16 cellular contexts compared by ENCODE assay signal in the genomic region with DNA sequence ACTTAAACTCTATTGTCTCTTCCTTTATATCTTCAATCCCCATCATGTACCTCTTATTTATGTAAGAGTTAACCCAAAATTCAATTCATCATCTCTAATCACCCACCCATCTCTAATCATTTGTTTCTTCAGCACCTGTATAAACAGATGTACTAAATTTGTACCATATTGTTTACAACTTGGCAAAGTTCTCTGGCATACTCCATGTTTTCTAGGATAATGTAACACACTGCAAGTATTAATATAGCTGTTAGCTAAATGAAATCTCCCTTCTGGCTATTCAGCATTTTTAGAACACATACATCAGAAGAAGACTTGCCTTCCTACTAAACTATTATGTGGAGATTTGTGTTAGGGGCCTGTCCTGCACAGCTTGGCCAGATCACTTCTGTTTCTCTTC. TPM values are rescaled to one million over a fixed set of nuclear protein-coding genes. Genes with fewer than 3 reads are reported as not detected.
DNase-seq lines count a peak whose midpoint lies in the region; ATAC-seq and TF ChIP-seq lines count a peak whose summit lies in the region.
"Had no signal": no experiment of that assay in that cellular context is flagged by ENCODE, and none has a peak within 500 bp of the region (broad histone marks: within the 10 kb centered on the region; RNA-seq: fewer than 3 reads in every experiment).

No MANE protein-coding gene starts in this region.

- H3K36me3 ChIP-seq in SJSA1 (peaks cover 90% of the 10 kb centered on the region), MG63 (peaks cover 56% of the 10 kb centered on the region)
- H3K36me3 ChIP-seq: BLaER1 treated with 17β-estradiol and CSF1 and Interleukin-3, amounts not matched to agents 10 nM and 100 nM had no signal

- no peak for TF ChIP-seq CTCF in fibroblast of the aortic adventitia (IDR thresholded peaks at IDR 0.05; ENCODE audit: insufficient read depth, low read length)

- H3K4me3 ChIP-seq in SJSA1 (no peak overlapping the region), fibroblast of the aortic adventitia (ENCODE audit: low read depth, low read length) (no peak overlapping the region), MG63 (no peak overlapping the region)
- H3K4me3 ChIP-seq: BLaER1 treated with 17β-estradiol and CSF1 and Interleukin-3, amounts not matched to agents 10 nM and 100 nM had no signal

- no peak for ATAC-seq in GM18519 (IDR thresholded peaks at IDR 0.05; ENCODE audit: low FRiP score, unreplicated experiment)

- H3K4me1 ChIP-seq in SJSA1 (replicated peaks): peaks cover 51% of the 10 kb centered on the region
- H3K4me1 ChIP-seq: BLaER1 treated with 17β-estradiol and CSF1 and Interleukin-3, amounts not matched to agents 10 nM and 100 nM had no signal

- H3K9me3 ChIP-seq in SJSA1 (replicated peaks): no peaks in the 10 kb centered on the region
- no peaks in the 10 kb centered on the region for H3K9me3 ChIP-seq in MG63

- no peaks in the 10 kb centered on the region; the same call in 1 of the 2 replicates for H3K27me3 ChIP-seq in SJSA1 (replicated peaks)
- no peaks in the 10 kb centered on the region for H3K27me3 ChIP-seq in MG63
- H3K27me3 ChIP-seq: BLaER1 treated with 17β-estradiol and CSF1 and Interleukin-3, amounts not matched to agents 10 nM and 100 nM had no signal

- H3K27ac ChIP-seq in SJSA1: 0 out of 2 replicates have a peak overlapping the region, but pooled peaks have one; percentile 15
- H3K27ac ChIP-seq: BLaER1 treated with 17β-estradiol and CSF1 and Interleukin-3, amounts not matched to agents 10 nM and 100 nM; HL-60 had no signal

- DNase-seq in NCI-H2081 treated with DMSO at 0.1 percent for 48 hours (lab: John Stamatoyannopoulos, UW) (peak; percentile 43), SJSA1 (ENCODE audit: low read depth in 1 of 2, low spot score in 2 of 2) (no peak), fibroblast of the aortic adventitia (ENCODE audit: low read depth) (peak; percentile 53), MG63 (no peak), NCI-H2227 (lab: John Stamatoyannopoulos, UW; ENCODE audit: unreplicated experiment) (no peak), OCI-M1 (lab: John Stamatoyannopoulos, UW) (no peak)
- DNase-seq: DMS153; KBM-7; NCI-H1105 treated with DMSO at 0.1 percent for 48 hours; NCI-H187; NCI-H510A; NK-92 treated with Interleukin-12 subunit alpha and Interleukin-12 subunit beta, amount 100 ng/mL, for 24 hours; Right ventricle myocardium superior had no signal

RNA-seq across cellular contexts. Expression of gene MALSU1, which starts 33.1 kb away (rescaled TPM):
- total RNA-seq in SJSA1 (2014; rRNA removed; shearing (Covaris generic)): 94.0 and 139 TPM in 2 replicates
- total RNA-seq in fibroblast of the aortic adventitia (ENCODE audit: low replicate concordance): 53.1 and 55.2 TPM in 2 replicates
- total RNA-seq in MG63 (2014; rRNA removed; shearing (Covaris generic); ENCODE audit: low replicate concordance): 70.8 and 163 TPM in 2 replicates

Comparison
In these comparisons a context has a peak if more than half of its experiments do, and no peak if none do; other contexts are left out.
1. DNase-seq: peak in NCI-H2081 treated with DMSO at 0.1 percent for 48 hours (single experiment) and fibroblast of the aortic adventitia (single experiment); none in SJSA1 (0 of 2), MG63 (single experiment), NCI-H2227 (single experiment) and OCI-M1 (single experiment).